ENCODE assay signal across 9 cellular contexts in the genomic region with DNA sequence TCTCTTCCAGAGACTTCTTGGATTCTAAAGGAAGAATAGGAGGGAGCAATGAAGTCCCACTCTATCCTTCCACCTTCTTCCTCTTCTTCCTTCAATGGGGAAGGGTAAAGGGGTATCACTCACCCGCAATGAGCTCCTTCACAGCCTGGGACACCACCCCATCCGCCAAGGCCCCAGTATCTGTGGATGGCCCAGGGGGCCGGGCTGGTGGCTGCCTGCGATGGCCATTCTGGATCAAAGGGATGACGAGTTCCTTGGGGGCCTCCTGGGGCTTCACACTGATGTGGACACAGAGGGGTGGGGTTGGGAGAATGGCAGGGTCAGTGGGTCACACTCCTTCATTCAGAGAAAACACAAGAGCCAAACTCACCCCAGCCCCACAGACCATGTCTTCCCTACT. TPM values are rescaled to one million over a fixed set of nuclear protein-coding genes. Genes with fewer than 3 reads are reported as not detected.
DNase-seq lines count a peak whose midpoint lies in the region; ATAC-seq, FAIRE-seq and TF ChIP-seq lines count a peak whose summit lies in the region.
"Had no signal": no experiment of that assay in that cellular context is flagged by ENCODE, and none has a peak within 500 bp of the region (broad histone marks: within the 10 kb centered on the region; RNA-seq: fewer than 3 reads in every experiment).

No MANE protein-coding gene starts in this region.

- peak in 1 of 2 donors; percentile 11 for ATAC-seq in right cardiac atrium
- no peak for ATAC-seq in Right ventricle myocardium inferior
- no peak for ATAC-seq in GM12878

- BruUV-seq in GM12878 (replicated peaks; lab: Mats Ljungman, UMichigan): no TSS peak

- H3K4me1 ChIP-seq in right cardiac atrium (ENCODE audit: control insufficient read depth, insufficient read depth, low read length) (no peaks in the 10 kb centered on the region), GM12878 (ENCODE audit: control insufficient read depth, insufficient read depth, low read length) (no peaks in the 10 kb centered on the region), mucosa of rectum (ENCODE audit: control insufficient read depth in 2 of 2, insufficient read depth in 2 of 2, low read length in 2 of 2) (peaks cover 0 to 6% of the 10 kb centered on the region in 2 donors)

- no peak for FAIRE-seq in GM12878 (lab: Jason Lieb, UNC)
- FAIRE-seq: colon had no signal

- H3K9me3 ChIP-seq in right cardiac atrium (ENCODE audit: control insufficient read depth, low read length) (no peaks in the 10 kb centered on the region), GM12878 (replicated peaks; ENCODE audit: control insufficient read depth, insufficient read depth, low read length) (no peaks in the 10 kb centered on the region), mucosa of rectum (ENCODE audit: control insufficient read depth in 2 of 2, low read length in 2 of 2) (no peaks in the 10 kb centered on the region)

- POLR2A ChIA-PET in GM12878 (lab: Charles Lee): interaction anchor here (0.6 kb wide), 1 partner anchor 1070 kb away, joined by 4 read pairs; no protein-coding TSS in a partner anchor

- no peaks in the 10 kb centered on the region for H3K27me3 ChIP-seq in right cardiac atrium (ENCODE audit: control insufficient read depth, insufficient read depth)
- H3K27me3 ChIP-seq in GM12878 (replicated peaks in 1 of 2; ENCODE audit: control insufficient read depth in 2 of 2, insufficient read depth in 2 of 2, low read length in 1 of 2): no peaks in the 10 kb centered on the region
- H3K27me3 ChIP-seq in mucosa of rectum (ENCODE audit: control insufficient read depth in 2 of 2, insufficient read depth in 2 of 2, low read length in 2 of 2): no peaks in the 10 kb centered on the region

- H3K36me3 ChIP-seq in GM12878 (ENCODE audit: control insufficient read depth in 2 of 2, insufficient read depth in 2 of 2, low read length in 1 of 2) (no peaks in the 10 kb centered on the region), mucosa of rectum (ENCODE audit: control insufficient read depth in 2 of 2, insufficient read depth in 2 of 2, low read length in 2 of 2) (peaks cover 0 to 22% of the 10 kb centered on the region in 2 donors)

- TF ChIP-seq RAD21 in GM12878 (IDR thresholded peaks at IDR 0.05; ENCODE audit: insufficient read depth, low read depth, low read length): no peak

- TF ChIP-seq POLR2A in GM12878 (IDR thresholded peaks at IDR 0.05; ENCODE audit: low read depth, low read length): no peak

- CTCF ChIA-PET in GM12878 (lab: Yijun Ruan, JAX): interaction anchor here (0.9 to 2.6 kb wide), 3 partner anchors 33 to 121 kb away, joined by 3 to 10 read pairs (median 3); a partner anchor contains a TSS

- TF ChIP-seq CTCF in GM12878 (IDR thresholded peaks at IDR 0.05 in 2 of 3, conservative IDR thresholded peaks at IDR 0.05 in 1 of 3; ENCODE audit: control insufficient read depth in 2 of 3, extremely low read depth in 1 of 3, insufficient read depth in 1 of 3, low read depth in 3 of 3, low read length in 3 of 3): no peak

- peak overlapping the region; percentile 36 for H3K4me2 ChIP-seq in GM12878 (ENCODE audit: control insufficient read depth, insufficient read depth)

- H3K27ac ChIP-seq in right cardiac atrium (ENCODE audit: low read length): no peak overlapping the region
- no peak overlapping the region for H3K27ac ChIP-seq in GM12878 (ENCODE audit: control insufficient read depth, insufficient read depth)
- no peak overlapping the region for H3K27ac ChIP-seq in mucosa of rectum (ENCODE audit: low read depth in 2 of 2, low read length in 2 of 2)

- no peaks in the 10 kb centered on the region for H4K20me1 ChIP-seq in GM12878 (ENCODE audit: control insufficient read depth, insufficient read depth)

- RAD21 ChIA-PET in GM12878 (lab: Charles Lee; ENCODE audit: unreplicated experiment): no interaction called here

- peaks cover 13% of the 10 kb centered on the region for H3K79me2 ChIP-seq in GM12878 (ENCODE audit: control insufficient read depth, insufficient read depth, low read length)

- no peak overlapping the region for H2AFZ ChIP-seq in GM12878 (ENCODE audit: control insufficient read depth, low read depth, low read length)

- intact Hi-C loops in right cardiac atrium (cut with DNase I) (no loop called here), Right ventricle myocardium inferior (cut with DNase I) (loop anchor here (2.0 kb wide), 1 partner anchor 32 kb away; no protein-coding TSS in a partner anchor), GM12878 (cut with micrococcal nuclease; ENCODE audit: unreplicated experiment) (loop anchor here (2.0 kb wide), 1 partner anchor 44 kb away; no protein-coding TSS in a partner anchor)

- in situ Hi-C loops in GM12878 (cut with MboI): no loop called here

- WGBS in right cardiac atrium: 70% methylated on average over 5 of the region's 5 CpGs
- 54% methylated on average over 5 of the region's 5 CpGs for WGBS in GM12878 (ENCODE audit: insufficient coverage, insufficient replicate concordance, low lambda C conversion rate, missing lambda C conversion rate)

- SMC1A ChIA-PET in GM12878 (lab: Charles Lee; ENCODE audit: uncharacterized antibody, unreplicated experiment): interaction anchor here (1.2 kb wide), 1 partner anchor 39 kb away, joined by 3 read pairs; no protein-coding TSS in a partner anchor

- DNase-seq in right cardiac atrium: no peak
- no peak for DNase-seq in Right ventricle myocardium inferior (ENCODE audit: missing footprints)
- no peak for DNase-seq in GM12878 (ENCODE audit: low read depth, low spot score)
- no peak for DNase-seq in NCI-H1105 treated with DMSO at 0.1 percent for 48 hours (lab: John Stamatoyannopoulos, UW)
- no peak for DNase-seq in activated effector memory CD4-positive, alpha-beta T cell treated with anti-CD3 and anti-CD28 coated beads, Interleukin-2, amount 50 U/mL, for 16 hours
- no peak for DNase-seq in DMS 273 treated with DMSO at 0.1 percent for 48 hours (lab: John Stamatoyannopoulos, UW)
- no peak for DNase-seq in stimulated activated CD4-positive, alpha-beta T cell treated with anti-CD3 and anti-CD28 coated beads, Interleukin-4, amount 100 ng/mL, for 24 hours

- no peak for TF ChIP-seq EP300 in GM12878 (IDR thresholded peaks at IDR 0.05; ENCODE audit: borderline replicate concordance in 1 of 2, control insufficient read depth in 1 of 2, low read depth in 2 of 2, low read length in 2 of 2)

- H3K9ac ChIP-seq in GM12878 (ENCODE audit: control insufficient read depth, insufficient read depth, low read length) (peak overlapping the region; percentile 78; the same call in 1 of the 2 replicates), mucosa of rectum (ENCODE audit: low read depth in 1 of 2, low read length in 2 of 2) (peak overlapping the region in 1 of 2 donors; percentile 74)

- H3K4me3 ChIP-seq in right cardiac atrium (ENCODE audit: low read length): peak overlapping the region; percentile 86
- peak overlapping the region; percentile 81; the same call in 1 of the 2 replicates for H3K4me3 ChIP-seq in GM12878
- peak overlapping the region; percentile 72 to 85 for H3K4me3 ChIP-seq in mucosa of rectum (ENCODE audit: low read length in 2 of 2)

RNA-seq across cellular contexts. Expression of a gene that starts 1.0 kb away (rescaled TPM):
- 10 to 100 TPM; 17.4 to 20.1 (median 18.1) TPM for total RNA-seq in right cardiac atrium
- polyA plus RNA-seq in right cardiac atrium: 14.2 TPM
- 19.0 TPM for total RNA-seq in Right ventricle myocardium inferior
- total RNA-seq in GM12878 (2013; cell fraction: nucleolus; rRNA removed): 5.6 and 5.9 TPM in 2 replicates
- total RNA-seq in GM12878 (2014; rRNA removed): 23.6 and 26.6 TPM in 2 replicates
- total RNA-seq in GM12878 (2014; rRNA removed; fragmentation: Illumina TruSeq; extraction: Trizol): 15.7 and 16.5 TPM in 2 replicates
- total RNA-seq in GM12878 (2021): 18.9 and 21.8 TPM in 2 replicates
- 7.0 TPM for polyA plus RNA-seq in GM12878 (2011; ENCODE audit: low read depth)
- polyA plus RNA-seq in GM12878 (2011; rRNA removed): 20.1 and 25.5 TPM in 2 replicates
- 25.0 and 30.5 TPM in 2 replicates for polyA plus RNA-seq in GM12878 (2011; cell fraction: cytosol; rRNA removed)
- polyA plus RNA-seq in GM12878 (2011; cell fraction: nucleus; rRNA removed): 17.6 and 23.5 TPM in 2 replicates
- polyA plus RNA-seq in GM12878 (2012): 13.8 and 14.5 TPM in 2 replicates
- 13.9 and 20.6 TPM in 2 replicates for polyA plus RNA-seq in GM12878 (2014; fragmentation: Illumina TruSeq; extraction: Trizol)
- 1 to 10 TPM; 3.3 to 5.1 TPM for polyA plus RNA-seq in GM12878 (2014; fragmentation: Nextera tagmentation; extraction: Ambion mirVana)
- polyA plus RNA-seq in GM12878 (2014; rRNA removed): 23.0 and 25.0 TPM in 2 replicates
- 10 to 100 TPM; 21.1 to 24.6 TPM for polyA plus RNA-seq in GM12878 (2016; fragmentation: Nextera tagmentation; extraction: Ambion mirVana)
- 15.9 and 16.7 TPM in 2 replicates for polyA minus RNA-seq in GM12878 (2011; rRNA and poly(A)+ RNA removed)
- 7.1 and 8.9 TPM in 2 replicates for polyA minus RNA-seq in GM12878 (2011; cell fraction: cytosol; rRNA and poly(A)+ RNA removed)
- 3.5 and 6.1 TPM in 2 replicates for polyA minus RNA-seq in GM12878 (2011; cell fraction: nucleus; rRNA and poly(A)+ RNA removed)

RNA-seq across cellular contexts. Expression of a gene that starts 40.1 kb away (rescaled TPM):
- total RNA-seq in right cardiac atrium (10 to 100 TPM in 3 of 4 donors, 1 to 10 TPM in 1; 9.0 to 16.6 (median 15.4) TPM), Right ventricle myocardium inferior (4.3 TPM), GM12878 (2014; rRNA removed) (1.3 and 2.5 TPM in 2 replicates), GM12878 (2014; rRNA removed; fragmentation: Illumina TruSeq; extraction: Trizol) (0.09 and 0.18 TPM in 2 replicates), GM12878 (2021) (0.66 and 1.3 TPM in 2 replicates)
- polyA plus RNA-seq in right cardiac atrium (16.5 TPM), GM12878 (2011; rRNA removed) (0.30 and 0.33 TPM in 2 replicates), GM12878 (2014; fragmentation: Illumina TruSeq; extraction: Trizol) (0.31 TPM in 1 of 2 replicates, not detected in the other), GM12878 (2014; fragmentation: Nextera tagmentation; extraction: Ambion mirVana) (under 1 TPM; 0.03 to 0.09 TPM), GM12878 (2014; rRNA removed) (1.4 and 2.0 TPM in 2 replicates), GM12878 (2016; fragmentation: Nextera tagmentation; extraction: Ambion mirVana) (1 to 10 TPM; 1.4 to 1.8 TPM)
- total RNA-seq in GM12878 (2013; cell fraction: nucleolus; rRNA removed): 0.59 and 1.2 TPM in 2 replicates
- polyA plus RNA-seq in GM12878 (2011; ENCODE audit: low read depth): 0.18 TPM
- 0.96 and 1.1 TPM in 2 replicates for polyA plus RNA-seq in GM12878 (2011; cell fraction: cytosol; rRNA removed)
- polyA plus RNA-seq in GM12878 (2011; cell fraction: nucleus; rRNA removed): 0.81 and 1.1 TPM in 2 replicates
- 0.44 and 0.54 TPM in 2 replicates for polyA plus RNA-seq in GM12878 (2012)
- 0.66 and 1.2 TPM in 2 replicates for polyA minus RNA-seq in GM12878 (2011; rRNA and poly(A)+ RNA removed)
- 0.40 TPM in 1 of 2 replicates, not detected in the other for polyA minus RNA-seq in GM12878 (2011; cell fraction: cytosol; rRNA and poly(A)+ RNA removed)
- 1.3 and 1.6 TPM in 2 replicates for polyA minus RNA-seq in GM12878 (2011; cell fraction: nucleus; rRNA and poly(A)+ RNA removed)

RNA-seq across cellular contexts. Expression of a gene that starts 42.8 kb away (rescaled TPM):
- total RNA-seq in right cardiac atrium: 10 to 100 TPM; 70.0 to 81.1 (median 79.8) TPM
- 82.5 TPM for polyA plus RNA-seq in right cardiac atrium
- 67.1 TPM for total RNA-seq in Right ventricle myocardium inferior
- total RNA-seq in GM12878 (2013; cell fraction: nucleolus; rRNA removed): 51.2 and 54.7 TPM in 2 replicates
- total RNA-seq in GM12878 (2014; rRNA removed): 14.9 and 20.4 TPM in 2 replicates
- 12.5 and 12.7 TPM in 2 replicates for total RNA-seq in GM12878 (2014; rRNA removed; fragmentation: Illumina TruSeq; extraction: Trizol)
- total RNA-seq in GM12878 (2021): 19.7 and 20.8 TPM in 2 replicates
- polyA plus RNA-seq in GM12878 (2011; ENCODE audit: low read depth): 64.5 TPM
- polyA plus RNA-seq in GM12878 (2011; rRNA removed): 18.2 and 29.8 TPM in 2 replicates
- 37.2 and 45.7 TPM in 2 replicates for polyA plus RNA-seq in GM12878 (2011; cell fraction: cytosol; rRNA removed)
- 141 and 162 TPM in 2 replicates for polyA plus RNA-seq in GM12878 (2011; cell fraction: nucleus; rRNA removed)
- polyA plus RNA-seq in GM12878 (2012): 21.5 and 32.2 TPM in 2 replicates
- polyA plus RNA-seq in GM12878 (2014; fragmentation: Illumina TruSeq; extraction: Trizol): 18.6 and 19.7 TPM in 2 replicates
- 10 to 100 TPM in 1 of 2 experiments, 1 to 10 TPM in 1; 5.9 to 10.3 TPM for polyA plus RNA-seq in GM12878 (2014; fragmentation: Nextera tagmentation; extraction: Ambion mirVana)
- polyA plus RNA-seq in GM12878 (2014; rRNA removed): 29.7 and 30.9 TPM in 2 replicates
- polyA plus RNA-seq in GM12878 (2016; fragmentation: Nextera tagmentation; extraction: Ambion mirVana): 10 to 100 TPM; 22.1 to 25.4 TPM
- polyA minus RNA-seq in GM12878 (2011; rRNA and poly(A)+ RNA removed): 37.1 and 54.6 TPM in 2 replicates
- 9.1 and 13.9 TPM in 2 replicates for polyA minus RNA-seq in GM12878 (2011; cell fraction: cytosol; rRNA and poly(A)+ RNA removed)
- polyA minus RNA-seq in GM12878 (2011; cell fraction: nucleus; rRNA and poly(A)+ RNA removed): 33.4 and 43.1 TPM in 2 replicates

RNA-seq across cellular contexts. Expression of a gene that starts 48.7 kb away (rescaled TPM):
- total RNA-seq in right cardiac atrium (10 to 100 TPM; 14.2 to 20.2 (median 17.6) TPM), Right ventricle myocardium inferior (7.1 TPM), GM12878 (2014; rRNA removed) (4.7 and 5.7 TPM in 2 replicates), GM12878 (2014; rRNA removed; fragmentation: Illumina TruSeq; extraction: Trizol) (2.0 and 2.6 TPM in 2 replicates), GM12878 (2021) (11.1 and 11.6 TPM in 2 replicates)
- polyA plus RNA-seq in right cardiac atrium (23.4 TPM), GM12878 (2011; rRNA removed) (0.49 and 0.80 TPM in 2 replicates), GM12878 (2014; fragmentation: Illumina TruSeq; extraction: Trizol) (11.8 and 16.2 TPM in 2 replicates), GM12878 (2014; fragmentation: Nextera tagmentation; extraction: Ambion mirVana) (1 to 10 TPM; 2.8 to 4.6 TPM), GM12878 (2014; rRNA removed) (7.7 and 9.4 TPM in 2 replicates), GM12878 (2016; fragmentation: Nextera tagmentation; extraction: Ambion mirVana) (10 to 100 TPM; 13.6 to 16.7 TPM)
- total RNA-seq in GM12878 (2013; cell fraction: nucleolus; rRNA removed): 2.0 and 2.4 TPM in 2 replicates
- 5.2 TPM for polyA plus RNA-seq in GM12878 (2011; ENCODE audit: low read depth)
- 1.0 TPM in 2 replicates for polyA plus RNA-seq in GM12878 (2011; cell fraction: cytosol; rRNA removed)
- polyA plus RNA-seq in GM12878 (2011; cell fraction: nucleus; rRNA removed): 4.9 and 6.0 TPM in 2 replicates
- 10.1 and 10.5 TPM in 2 replicates for polyA plus RNA-seq in GM12878 (2012)
- 0.72 TPM in 1 of 2 replicates, not detected in the other for polyA minus RNA-seq in GM12878 (2011; rRNA and poly(A)+ RNA removed)
- polyA minus RNA-seq in GM12878 (2011; cell fraction: cytosol; rRNA and poly(A)+ RNA removed): not detected in 2 replicates
- polyA minus RNA-seq in GM12878 (2011; cell fraction: nucleus; rRNA and poly(A)+ RNA removed): 1.6 and 1.7 TPM in 2 replicates

RNA-seq across cellular contexts. Expression of a gene that starts 49.2 kb away (rescaled TPM):
- 10 to 100 TPM; 83.0 to 96.4 (median 87.0) TPM for total RNA-seq in right cardiac atrium
- polyA plus RNA-seq in right cardiac atrium: 89.0 TPM
- total RNA-seq in Right ventricle myocardium inferior: 67.0 TPM
- total RNA-seq in GM12878 (2013; cell fraction: nucleolus; rRNA removed): 7.7 and 9.1 TPM in 2 replicates
- 51.8 and 56.6 TPM in 2 replicates for total RNA-seq in GM12878 (2014; rRNA removed)
- 55.8 and 60.1 TPM in 2 replicates for total RNA-seq in GM12878 (2014; rRNA removed; fragmentation: Illumina TruSeq; extraction: Trizol)
- 102 and 106 TPM in 2 replicates for total RNA-seq in GM12878 (2021)
- polyA plus RNA-seq in GM12878 (2011; ENCODE audit: low read depth): 49.7 TPM
- polyA plus RNA-seq in GM12878 (2011; rRNA removed): 62.3 and 78.2 TPM in 2 replicates
- polyA plus RNA-seq in GM12878 (2011; cell fraction: cytosol; rRNA removed): 127 and 185 TPM in 2 replicates
- 30.0 and 31.8 TPM in 2 replicates for polyA plus RNA-seq in GM12878 (2011; cell fraction: nucleus; rRNA removed)
- 65.2 and 77.1 TPM in 2 replicates for polyA plus RNA-seq in GM12878 (2012)
- 149 and 177 TPM in 2 replicates for polyA plus RNA-seq in GM12878 (2014; fragmentation: Illumina TruSeq; extraction: Trizol)
- 100 to 1,000 TPM; 100 to 140 TPM for polyA plus RNA-seq in GM12878 (2014; fragmentation: Nextera tagmentation; extraction: Ambion mirVana)
- 71.0 and 74.8 TPM in 2 replicates for polyA plus RNA-seq in GM12878 (2014; rRNA removed)
- polyA plus RNA-seq in GM12878 (2016; fragmentation: Nextera tagmentation; extraction: Ambion mirVana): 100 to 1,000 TPM in 1 of 2 experiments, 10 to 100 TPM in 1; 98.3 to 101 TPM
- 54.6 and 67.8 TPM in 2 replicates for polyA minus RNA-seq in GM12878 (2011; rRNA and poly(A)+ RNA removed)
- polyA minus RNA-seq in GM12878 (2011; cell fraction: cytosol; rRNA and poly(A)+ RNA removed): 28.3 and 31.3 TPM in 2 replicates
- 6.3 and 10.2 TPM in 2 replicates for polyA minus RNA-seq in GM12878 (2011; cell fraction: nucleus; rRNA and poly(A)+ RNA removed)

Comparison
In these comparisons a context has a peak if more than half of its experiments do, and no peak if none do; other contexts are left out.
1. intact Hi-C loops: an anchor here in Right ventricle myocardium inferior (2.0 kb wide) and GM12878 (2.0 kb wide); none called in right cardiac atrium.